ENCODE assay signal across 17 cellular contexts in the genomic region with DNA sequence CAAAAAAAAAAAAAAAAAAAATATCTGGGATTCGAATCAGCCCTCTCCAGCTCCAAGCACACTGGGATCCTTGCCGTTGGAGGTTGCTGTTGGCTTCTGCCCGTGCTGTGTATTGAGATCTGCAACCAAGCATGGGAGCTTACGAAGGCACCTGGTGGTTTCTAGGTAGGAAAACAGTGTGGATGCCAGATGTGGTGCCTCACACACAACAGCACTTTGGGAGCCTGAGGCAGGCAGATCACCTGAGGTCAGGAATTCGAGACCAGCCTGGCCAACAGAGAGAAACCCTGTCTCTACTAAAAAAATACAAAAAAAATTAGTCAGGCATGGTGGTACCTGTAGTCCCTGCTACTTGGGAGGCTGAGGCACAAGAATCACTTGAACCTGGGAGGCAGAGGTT. TPM values are rescaled to one million over a fixed set of nuclear protein-coding genes. Genes with fewer than 3 reads are reported as not detected.
DNase-seq lines count a peak whose midpoint lies in the region; ATAC-seq and TF ChIP-seq lines count a peak whose summit lies in the region.
"Had no signal": no experiment of that assay in that cellular context is flagged by ENCODE, and none has a peak within 500 bp of the region (broad histone marks: within the 10 kb centered on the region; RNA-seq: fewer than 3 reads in every experiment).

No MANE protein-coding gene starts in this region.

- no peak overlapping the region for H2AFZ ChIP-seq in H9 (ENCODE audit: low read length)

- no peak overlapping the region for H2BK120ac ChIP-seq in H9 (ENCODE audit: low read depth, low read length, poor library complexity, severe bottlenecking)

- H3K18ac ChIP-seq in H9 (ENCODE audit: insufficient read length, low read depth, low read length): no peak overlapping the region

- H4K8ac ChIP-seq in H9 (replicated peaks; ENCODE audit: insufficient read length, low read depth, low read length): no peak overlapping the region

- WGBS in H9 (ENCODE audit: extremely low coverage, insufficient read length, low lambda C conversion rate): no CpG with 5 or more reads among the region's 5 CpGs
- 88 to 92% methylated on average over 2 to 5 of the region's 5 CpGs for WGBS in endodermal cell (ENCODE audit: insufficient coverage in 1 of 2, insufficient read length in 1 of 2), 2 experiments

- H3K79me1 ChIP-seq in H9 (ENCODE audit: insufficient read depth, low read depth, low read length, poor library complexity, severe bottlenecking): no peaks in the 10 kb centered on the region

- no peak overlapping the region for H3K4me3 ChIP-seq in endodermal cell (ENCODE audit: low read length)

- H3K9ac ChIP-seq in H9 (ENCODE audit: extremely low read depth, insufficient read length, low read length) (no peak overlapping the region), endodermal cell (ENCODE audit: extremely low read depth, low read length, poor library complexity, severe bottlenecking) (no peak overlapping the region)

- no peak overlapping the region for H2BK20ac ChIP-seq in H9 (ENCODE audit: low read depth, low read length, poor library complexity, severe bottlenecking)

- H3K56ac ChIP-seq in H9 (ENCODE audit: insufficient read length, low read depth, low read length): no peak overlapping the region

- intact Hi-C loops in activated T-helper 2 cell treated with anti-CD3 and anti-CD28 coated beads, Interferon-gamma antibody, Interleukin-2, Interleukin-4, amounts not matched to agents 10 μg/mL and 5 μg/mL and 100 μg/mL, durations not matched to agents 14 hours and 24 hours and 36 hours (cut with micrococcal nuclease): loop anchor here (5.0 kb wide), 1 partner anchor 36 kb away; no protein-coding TSS in a partner anchor

- H3K27me3 ChIP-seq in H9 (ENCODE audit: insufficient read depth, low read length) (no peaks in the 10 kb centered on the region), endodermal cell (ENCODE audit: control insufficient read depth, insufficient read depth, low read length, poor library complexity, severe bottlenecking) (no peaks in the 10 kb centered on the region)
- H3K27me3 ChIP-seq: BE2C had no signal

- H3K27me3 Mint-ChIP-seq in H9 (ENCODE audit: low read depth): no peaks in the 10 kb centered on the region
- H3K27me3 Mint-ChIP-seq in activated T-helper 2 cell treated with anti-CD3 and anti-CD28 coated beads, Interferon-gamma antibody, Interleukin-2, Interleukin-4, amounts not matched to agents 10 μg/mL and 5 μg/mL and 100 μg/mL, durations not matched to agents 14 hours and 24 hours and 36 hours (ENCODE audit: low read depth): no peaks in the 10 kb centered on the region
- H3K27me3 Mint-ChIP-seq in endodermal cell (ENCODE audit: insufficient read depth): no peaks in the 10 kb centered on the region
- no peaks in the 10 kb centered on the region for H3K27me3 Mint-ChIP-seq in stimulated activated memory B cell treated with anti-CD40 and anti-IgM and Interleukin-4, amounts not matched to agents 10 μg/mL and 1 μg/mL and 100 μg/mL, for 72 hours
- H3K27me3 Mint-ChIP-seq: CD4-positive, CD25-positive, alpha-beta regulatory T cell; IgD-negative memory B cell had no signal

- no peaks in the 10 kb centered on the region for H4K20me1 ChIP-seq in H9 (ENCODE audit: control insufficient read depth, insufficient read depth, insufficient read length)

- H3K4me1 ChIP-seq in H9 (ENCODE audit: insufficient read depth, low read length) (no peaks in the 10 kb centered on the region), endodermal cell (ENCODE audit: control insufficient read depth, insufficient read depth, low read length) (no peaks in the 10 kb centered on the region)
- H3K4me1 ChIP-seq: BE2C, Caco-2 had no signal

- H3K27ac Mint-ChIP-seq in H9 (peak overlapping the region in 1 of 3 experiments; percentile 65; a peak in 2 of 7 replicates), endodermal cell (no peak overlapping the region)
- H3K27ac Mint-ChIP-seq in activated T-helper 2 cell treated with anti-CD3 and anti-CD28 coated beads, Interferon-gamma antibody, Interleukin-2, Interleukin-4, amounts not matched to agents 10 μg/mL and 5 μg/mL and 100 μg/mL, durations not matched to agents 14 hours and 24 hours and 36 hours: peak overlapping the region; percentile 19
- peak overlapping the region; percentile 18 for H3K27ac Mint-ChIP-seq in stimulated activated memory B cell treated with anti-CD40 and anti-IgM and Interleukin-4, amounts not matched to agents 10 μg/mL and 1 μg/mL and 100 μg/mL, for 72 hours
- H3K27ac Mint-ChIP-seq in activated naive CD4-positive, alpha-beta T cell treated with anti-CD3 and anti-CD28 coated beads, Interleukin-2, amount 50 U/mL, for 72 hours: no peak overlapping the region

- ATAC-seq in stimulated activated memory B cell treated with anti-CD40 and anti-IgM and Interleukin-4, amounts not matched to agents 10 μg/mL and 1 μg/mL and 100 μg/mL, for 72 hours: no peak
- ATAC-seq in activated naive CD4-positive, alpha-beta T cell treated with anti-CD3 and anti-CD28 coated beads, Interleukin-2, amount 50 U/mL, for 72 hours: no peak
- ATAC-seq in HG02678 (IDR thresholded peaks at IDR 0.05; ENCODE audit: unreplicated experiment): no peak
- no peak for ATAC-seq in GM19397 (IDR thresholded peaks at IDR 0.05; ENCODE audit: unreplicated experiment)
- ATAC-seq: HepG2 had no signal

- no peak overlapping the region for H3K23ac ChIP-seq in H9 (ENCODE audit: insufficient read length, low read depth, low read length)

- H3K79me2 ChIP-seq in H9 (ENCODE audit: insufficient read depth, low read length): no peaks in the 10 kb centered on the region

- no peak overlapping the region for H2BK5ac ChIP-seq in H9 (ENCODE audit: insufficient read length, low read length)

- H3K4ac ChIP-seq in H9 (ENCODE audit: low read depth, low read length): no peak overlapping the region

- no peak overlapping the region for H3T11ph ChIP-seq in H9 (ENCODE audit: low read length)

- H3K27ac ChIP-seq in H9 (ENCODE audit: insufficient read length, low read depth, low read length): no peak overlapping the region
- no peak overlapping the region for H3K27ac ChIP-seq in endodermal cell (ENCODE audit: low read depth, low read length)

- peaks cover 6% of the 10 kb centered on the region in 2 experiments; a peak in 2 of 4 replicates for H3K4me1 Mint-ChIP-seq in H9
- peaks cover 38% of the 10 kb centered on the region for H3K4me1 Mint-ChIP-seq in activated T-helper 2 cell treated with anti-CD3 and anti-CD28 coated beads, Interferon-gamma antibody, Interleukin-2, Interleukin-4, amounts not matched to agents 10 μg/mL and 5 μg/mL and 100 μg/mL, durations not matched to agents 14 hours and 24 hours and 36 hours (ENCODE audit: low read depth)
- H3K4me1 Mint-ChIP-seq in endodermal cell: peaks cover 7% of the 10 kb centered on the region
- peaks cover 49% of the 10 kb centered on the region for H3K4me1 Mint-ChIP-seq in stimulated activated memory B cell treated with anti-CD40 and anti-IgM and Interleukin-4, amounts not matched to agents 10 μg/mL and 1 μg/mL and 100 μg/mL, for 72 hours

- H4K91ac ChIP-seq in H9 (ENCODE audit: insufficient read length, low read depth, low read length): no peak overlapping the region

- no peak overlapping the region for H3K14ac ChIP-seq in H9 (ENCODE audit: insufficient read depth, low read length)

- H3K23me2 ChIP-seq in H9 (ENCODE audit: insufficient read length, low read depth, low read length, poor library complexity, severe bottlenecking): no peaks in the 10 kb centered on the region

- no peak overlapping the region for H3K4me3 Mint-ChIP-seq in H9
- H3K4me3 Mint-ChIP-seq in activated T-helper 2 cell treated with anti-CD3 and anti-CD28 coated beads, Interferon-gamma antibody, Interleukin-2, Interleukin-4, amounts not matched to agents 10 μg/mL and 5 μg/mL and 100 μg/mL, durations not matched to agents 14 hours and 24 hours and 36 hours (ENCODE audit: low read depth): no peak overlapping the region
- no peak overlapping the region for H3K4me3 Mint-ChIP-seq in endodermal cell
- no peak overlapping the region for H3K4me3 Mint-ChIP-seq in stimulated activated memory B cell treated with anti-CD40 and anti-IgM and Interleukin-4, amounts not matched to agents 10 μg/mL and 1 μg/mL and 100 μg/mL, for 72 hours
- H3K4me3 Mint-ChIP-seq: CD4-positive, CD25-positive, alpha-beta regulatory T cell had no signal

- peaks cover 7% of the 10 kb centered on the region for H3K36me3 ChIP-seq in endodermal cell (ENCODE audit: control insufficient read depth, insufficient read depth, low read length)

- H3K9me3 ChIP-seq in H9 (ENCODE audit: control insufficient read depth, low read depth, low read length) (no peaks in the 10 kb centered on the region), endodermal cell (ENCODE audit: control insufficient read depth, low read length) (peaks cover 9% of the 10 kb centered on the region)
- H3K9me3 ChIP-seq: BE2C, Caco-2 had no signal

- H4K5ac ChIP-seq in H9 (ENCODE audit: insufficient read length, low read depth, low read length): no peak overlapping the region

- DNase-seq in H9 (peak; percentile 41), endodermal cell (peak; percentile 49)
- DNase-seq in activated T-helper 2 cell treated with anti-CD3 and anti-CD28 coated beads, Interferon-gamma antibody, Interleukin-2, Interleukin-4, amounts not matched to agents 10 μg/mL and 5 μg/mL and 100 μg/mL, durations not matched to agents 14 hours and 24 hours and 36 hours (ENCODE audit: low spot score): no peak
- DNase-seq in activated naive CD4-positive, alpha-beta T cell treated with anti-CD3 and anti-CD28 coated beads, Interleukin-2, amount 50 U/mL, for 72 hours (ENCODE audit: low spot score in 2 of 2): no peak
- DNase-seq: ACHN; BE2C; C1 segment of cervical spinal cord; Caco-2; CD4-positive, CD25-positive, alpha-beta regulatory T cell; GDM1; H7; KBM-7 had no signal

- no peak for TF ChIP-seq CTCF in H9 (conservative IDR thresholded peaks at IDR 0.05)
- TF ChIP-seq CTCF in endodermal cell (conservative IDR thresholded peaks at IDR 0.05): no peak

- H2AK5ac ChIP-seq in H9 (ENCODE audit: insufficient read length, low read length): no peak overlapping the region

- peaks cover 4 to 9% of the 10 kb centered on the region in 2 experiments for H3K9me3 Mint-ChIP-seq in H9
- no peaks in the 10 kb centered on the region for H3K9me3 Mint-ChIP-seq in activated T-helper 2 cell treated with anti-CD3 and anti-CD28 coated beads, Interferon-gamma antibody, Interleukin-2, Interleukin-4, amounts not matched to agents 10 μg/mL and 5 μg/mL and 100 μg/mL, durations not matched to agents 14 hours and 24 hours and 36 hours
- H3K9me3 Mint-ChIP-seq in endodermal cell: peaks cover 10% of the 10 kb centered on the region
- H3K9me3 Mint-ChIP-seq in stimulated activated memory B cell treated with anti-CD40 and anti-IgM and Interleukin-4, amounts not matched to agents 10 μg/mL and 1 μg/mL and 100 μg/mL, for 72 hours: no peaks in the 10 kb centered on the region
- H3K9me3 Mint-ChIP-seq in activated naive CD4-positive, alpha-beta T cell treated with anti-CD3 and anti-CD28 coated beads, Interleukin-2, amount 50 U/mL, for 72 hours: no peaks in the 10 kb centered on the region
- H3K9me3 Mint-ChIP-seq: CD4-positive, CD25-positive, alpha-beta regulatory T cell had no signal

- no peak overlapping the region for H2BK12ac ChIP-seq in H9 (ENCODE audit: insufficient read length, low read depth, low read length)

- H3K36me3 Mint-ChIP-seq in H9 (ENCODE audit: insufficient read depth in 1 of 3, low read depth in 3 of 3): peaks cover 3 to 5% (median 4%) of the 10 kb centered on the region in 3 experiments
- H3K36me3 Mint-ChIP-seq in activated T-helper 2 cell treated with anti-CD3 and anti-CD28 coated beads, Interferon-gamma antibody, Interleukin-2, Interleukin-4, amounts not matched to agents 10 μg/mL and 5 μg/mL and 100 μg/mL, durations not matched to agents 14 hours and 24 hours and 36 hours (ENCODE audit: low read depth): peaks cover 26% of the 10 kb centered on the region
- H3K36me3 Mint-ChIP-seq in endodermal cell (ENCODE audit: low read depth): peaks cover 21% of the 10 kb centered on the region
- H3K36me3 Mint-ChIP-seq in stimulated activated memory B cell treated with anti-CD40 and anti-IgM and Interleukin-4, amounts not matched to agents 10 μg/mL and 1 μg/mL and 100 μg/mL, for 72 hours: peaks cover 31% of the 10 kb centered on the region
- H3K36me3 Mint-ChIP-seq in activated naive CD4-positive, alpha-beta T cell treated with anti-CD3 and anti-CD28 coated beads, Interleukin-2, amount 50 U/mL, for 72 hours: no peaks in the 10 kb centered on the region

- H3K4me2 ChIP-seq in H9 (ENCODE audit: insufficient read depth, insufficient read length, low read length): no peak overlapping the region

- no peak overlapping the region for H2BK15ac ChIP-seq in H9 (ENCODE audit: low read depth, low read length)

RNA-seq across cellular contexts. Expression of gene ATF7, which starts 47.4 kb away (rescaled TPM):
- total RNA-seq in H9 (2021) (17.7 and 18.4 TPM in 2 replicates), endodermal cell (10 to 100 TPM; 29.0 to 36.6 TPM)
- total RNA-seq in activated T-helper 2 cell treated with anti-CD3 and anti-CD28 coated beads, Interferon-gamma antibody, Interleukin-2, Interleukin-4, amounts not matched to agents 10 μg/mL and 5 μg/mL and 100 μg/mL, durations not matched to agents 14 hours and 24 hours and 36 hours: 28.0 and 32.0 TPM in 2 replicates
- 20.3 TPM for polyA plus RNA-seq in endodermal cell (2013, experiment 1 of 2)
- 19.8 TPM for polyA plus RNA-seq in endodermal cell (2013, experiment 2 of 2)
- total RNA-seq in activated naive CD4-positive, alpha-beta T cell treated with anti-CD3 and anti-CD28 coated beads, Interleukin-2, amount 50 U/mL, for 72 hours: 10 to 100 TPM; 25.0 to 30.1 TPM

Comparison
In these comparisons a context has a peak if more than half of its experiments do, and no peak if none do; other contexts are left out.
1. DNase-seq: peak in H9 (single experiment) and endodermal cell (single experiment); none in activated T-helper 2 cell treated with anti-CD3 and anti-CD28 coated beads, Interferon-gamma antibody, Interleukin-2, Interleukin-4, amounts not matched to agents 10 μg/mL and 5 μg/mL and 100 μg/mL, durations not matched to agents 14 hours and 24 hours and 36 hours (single experiment) and activated naive CD4-positive, alpha-beta T cell treated with anti-CD3 and anti-CD28 coated beads, Interleukin-2, amount 50 U/mL, for 72 hours (0 of 2).
2. H3K27ac Mint-ChIP-seq: peak in activated T-helper 2 cell treated with anti-CD3 and anti-CD28 coated beads, Interferon-gamma antibody, Interleukin-2, Interleukin-4, amounts not matched to agents 10 μg/mL and 5 μg/mL and 100 μg/mL, durations not matched to agents 14 hours and 24 hours and 36 hours (single experiment) and stimulated activated memory B cell treated with anti-CD40 and anti-IgM and Interleukin-4, amounts not matched to agents 10 μg/mL and 1 μg/mL and 100 μg/mL, for 72 hours (single experiment); none in endodermal cell (single experiment) and activated naive CD4-positive, alpha-beta T cell treated with anti-CD3 and anti-CD28 coated beads, Interleukin-2, amount 50 U/mL, for 72 hours (0 of 2).